Comparison of ENCODE assay signal across 1 cellular context in the genomic region with DNA sequence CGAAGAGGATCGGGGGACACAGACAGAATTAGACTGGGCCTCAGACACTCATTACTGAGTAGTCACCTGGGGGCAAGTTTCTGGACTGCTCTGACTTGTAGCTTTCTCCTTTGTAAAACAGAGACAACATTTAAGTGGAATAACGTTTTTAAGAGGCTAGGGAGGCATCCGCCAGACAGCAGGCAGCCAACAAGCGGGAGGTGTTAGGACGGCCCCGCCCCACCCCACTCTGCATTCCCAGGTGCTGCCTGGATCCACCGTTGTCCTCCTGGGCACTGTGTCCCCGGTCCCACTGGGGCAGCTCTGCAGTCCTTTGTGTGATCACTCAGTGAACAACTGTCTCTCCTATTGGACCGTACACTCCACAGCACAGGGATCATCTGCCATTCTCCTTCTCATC.
TF ChIP-seq lines count a peak whose summit lies in the region.

No MANE protein-coding gene starts in this region.

TF ChIP-seq in WTC11, 78 proteins besides CTCF, POLR2A, EP300 and RAD21 (continued from another document):
- TF ChIP-seq, protein P1, sequence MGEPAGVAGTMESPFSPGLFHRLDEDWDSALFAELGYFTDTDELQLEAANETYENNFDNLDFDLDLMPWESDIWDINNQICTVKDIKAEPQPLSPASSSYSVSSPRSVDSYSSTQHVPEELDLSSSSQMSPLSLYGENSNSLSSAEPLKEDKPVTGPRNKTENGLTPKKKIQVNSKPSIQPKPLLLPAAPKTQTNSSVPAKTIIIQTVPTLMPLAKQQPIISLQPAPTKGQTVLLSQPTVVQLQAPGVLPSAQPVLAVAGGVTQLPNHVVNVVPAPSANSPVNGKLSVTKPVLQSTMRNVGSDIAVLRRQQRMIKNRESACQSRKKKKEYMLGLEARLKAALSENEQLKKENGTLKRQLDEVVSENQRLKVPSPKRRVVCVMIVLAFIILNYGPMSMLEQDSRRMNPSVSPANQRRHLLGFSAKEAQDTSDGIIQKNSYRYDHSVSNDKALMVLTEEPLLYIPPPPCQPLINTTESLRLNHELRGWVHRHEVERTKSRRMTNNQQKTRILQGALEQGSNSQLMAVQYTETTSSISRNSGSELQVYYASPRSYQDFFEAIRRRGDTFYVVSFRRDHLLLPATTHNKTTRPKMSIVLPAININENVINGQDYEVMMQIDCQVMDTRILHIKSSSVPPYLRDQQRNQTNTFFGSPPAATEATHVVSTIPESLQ (CRISPR knock-in tag; IDR thresholded peaks at IDR 0.05) = no peak
- TF ChIP-seq SMAD4 (CRISPR knock-in tag; IDR thresholded peaks at IDR 0.05) (no peak), TCF7 (CRISPR knock-in tag; IDR thresholded peaks at IDR 0.05; ENCODE audit: low read depth) (no peak)
- TF ChIP-seq, protein P2, sequence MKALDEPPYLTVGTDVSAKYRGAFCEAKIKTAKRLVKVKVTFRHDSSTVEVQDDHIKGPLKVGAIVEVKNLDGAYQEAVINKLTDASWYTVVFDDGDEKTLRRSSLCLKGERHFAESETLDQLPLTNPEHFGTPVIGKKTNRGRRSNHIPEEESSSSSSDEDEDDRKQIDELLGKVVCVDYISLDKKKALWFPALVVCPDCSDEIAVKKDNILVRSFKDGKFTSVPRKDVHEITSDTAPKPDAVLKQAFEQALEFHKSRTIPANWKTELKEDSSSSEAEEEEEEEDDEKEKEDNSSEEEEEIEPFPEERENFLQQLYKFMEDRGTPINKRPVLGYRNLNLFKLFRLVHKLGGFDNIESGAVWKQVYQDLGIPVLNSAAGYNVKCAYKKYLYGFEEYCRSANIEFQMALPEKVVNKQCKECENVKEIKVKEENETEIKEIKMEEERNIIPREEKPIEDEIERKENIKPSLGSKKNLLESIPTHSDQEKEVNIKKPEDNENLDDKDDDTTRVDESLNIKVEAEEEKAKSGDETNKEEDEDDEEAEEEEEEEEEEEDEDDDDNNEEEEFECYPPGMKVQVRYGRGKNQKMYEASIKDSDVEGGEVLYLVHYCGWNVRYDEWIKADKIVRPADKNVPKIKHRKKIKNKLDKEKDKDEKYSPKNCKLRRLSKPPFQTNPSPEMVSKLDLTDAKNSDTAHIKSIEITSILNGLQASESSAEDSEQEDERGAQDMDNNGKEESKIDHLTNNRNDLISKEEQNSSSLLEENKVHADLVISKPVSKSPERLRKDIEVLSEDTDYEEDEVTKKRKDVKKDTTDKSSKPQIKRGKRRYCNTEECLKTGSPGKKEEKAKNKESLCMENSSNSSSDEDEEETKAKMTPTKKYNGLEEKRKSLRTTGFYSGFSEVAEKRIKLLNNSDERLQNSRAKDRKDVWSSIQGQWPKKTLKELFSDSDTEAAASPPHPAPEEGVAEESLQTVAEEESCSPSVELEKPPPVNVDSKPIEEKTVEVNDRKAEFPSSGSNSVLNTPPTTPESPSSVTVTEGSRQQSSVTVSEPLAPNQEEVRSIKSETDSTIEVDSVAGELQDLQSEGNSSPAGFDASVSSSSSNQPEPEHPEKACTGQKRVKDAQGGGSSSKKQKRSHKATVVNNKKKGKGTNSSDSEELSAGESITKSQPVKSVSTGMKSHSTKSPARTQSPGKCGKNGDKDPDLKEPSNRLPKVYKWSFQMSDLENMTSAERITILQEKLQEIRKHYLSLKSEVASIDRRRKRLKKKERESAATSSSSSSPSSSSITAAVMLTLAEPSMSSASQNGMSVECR (CRISPR knock-in tag; IDR thresholded peaks at IDR 0.05; ENCODE audit: borderline replicate concordance) = no peak
- TF ChIP-seq, protein P3, sequence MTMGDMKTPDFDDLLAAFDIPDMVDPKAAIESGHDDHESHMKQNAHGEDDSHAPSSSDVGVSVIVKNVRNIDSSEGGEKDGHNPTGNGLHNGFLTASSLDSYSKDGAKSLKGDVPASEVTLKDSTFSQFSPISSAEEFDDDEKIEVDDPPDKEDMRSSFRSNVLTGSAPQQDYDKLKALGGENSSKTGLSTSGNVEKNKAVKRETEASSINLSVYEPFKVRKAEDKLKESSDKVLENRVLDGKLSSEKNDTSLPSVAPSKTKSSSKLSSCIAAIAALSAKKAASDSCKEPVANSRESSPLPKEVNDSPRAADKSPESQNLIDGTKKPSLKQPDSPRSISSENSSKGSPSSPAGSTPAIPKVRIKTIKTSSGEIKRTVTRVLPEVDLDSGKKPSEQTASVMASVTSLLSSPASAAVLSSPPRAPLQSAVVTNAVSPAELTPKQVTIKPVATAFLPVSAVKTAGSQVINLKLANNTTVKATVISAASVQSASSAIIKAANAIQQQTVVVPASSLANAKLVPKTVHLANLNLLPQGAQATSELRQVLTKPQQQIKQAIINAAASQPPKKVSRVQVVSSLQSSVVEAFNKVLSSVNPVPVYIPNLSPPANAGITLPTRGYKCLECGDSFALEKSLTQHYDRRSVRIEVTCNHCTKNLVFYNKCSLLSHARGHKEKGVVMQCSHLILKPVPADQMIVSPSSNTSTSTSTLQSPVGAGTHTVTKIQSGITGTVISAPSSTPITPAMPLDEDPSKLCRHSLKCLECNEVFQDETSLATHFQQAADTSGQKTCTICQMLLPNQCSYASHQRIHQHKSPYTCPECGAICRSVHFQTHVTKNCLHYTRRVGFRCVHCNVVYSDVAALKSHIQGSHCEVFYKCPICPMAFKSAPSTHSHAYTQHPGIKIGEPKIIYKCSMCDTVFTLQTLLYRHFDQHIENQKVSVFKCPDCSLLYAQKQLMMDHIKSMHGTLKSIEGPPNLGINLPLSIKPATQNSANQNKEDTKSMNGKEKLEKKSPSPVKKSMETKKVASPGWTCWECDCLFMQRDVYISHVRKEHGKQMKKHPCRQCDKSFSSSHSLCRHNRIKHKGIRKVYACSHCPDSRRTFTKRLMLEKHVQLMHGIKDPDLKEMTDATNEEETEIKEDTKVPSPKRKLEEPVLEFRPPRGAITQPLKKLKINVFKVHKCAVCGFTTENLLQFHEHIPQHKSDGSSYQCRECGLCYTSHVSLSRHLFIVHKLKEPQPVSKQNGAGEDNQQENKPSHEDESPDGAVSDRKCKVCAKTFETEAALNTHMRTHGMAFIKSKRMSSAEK (CRISPR knock-in tag; IDR thresholded peaks at IDR 0.05; ENCODE audit: borderline replicate concordance) = no peak
